Comparison of ENCODE assay signal across 13 cellular contexts in genomic region chr1:205920159-205920558, GRCh38. TPM values are rescaled to one million over a fixed set of nuclear protein-coding genes. Genes with fewer than 3 reads are reported as not detected.
A peak's percentile ranks its signal among the peaks of the same experiment; 100 is the strongest.
DNase-seq lines count a peak whose midpoint lies in the region; ATAC-seq, FAIRE-seq and TF ChIP-seq lines count a peak whose summit lies in the region.
"Had no signal": no experiment of that assay in that cellular context is flagged by ENCODE, and none has a peak within 500 bp of the region (broad histone marks: within the 10 kb centered on the region; RNA-seq: fewer than 3 reads in every experiment).

No MANE protein-coding gene starts in this region.

- DNase-seq in COLO668 (lab: John Stamatoyannopoulos, UW; ENCODE audit: unreplicated experiment) (peak; percentile 38), NCI-H2107 (lab: John Stamatoyannopoulos, UW) (peak; percentile 76), endothelial cell of umbilical vein (ENCODE audit: low read depth, low spot score) (peak; percentile 12), nephron progenitor cell (no peak), endodermal cell (no peak), immature natural killer cell (no peak)
- no peak for DNase-seq in activated CD4-positive, alpha-beta T cell treated with anti-CD3 and anti-CD28 coated beads, Interleukin-2, amount 50 U/mL, for 4 hours
- DNase-seq: activated CD4-positive, alpha-beta memory T cell treated with anti-CD3 and anti-CD28 coated beads for 36 hours; BE2C; NCI-H1436 treated with DMSO at 0.1 percent for 48 hours had no signal

- dilution Hi-C loops in endothelial cell of umbilical vein (cut with MboI; ENCODE audit: extremely low pct_ligation_motif_present, low sequenced_read_pairs), result no loop called here

- no peaks in the 10 kb centered on the region for H4K20me1 ChIP-seq in endothelial cell of umbilical vein (replicated peaks; ENCODE audit: control insufficient read depth, extremely low read depth, insufficient read depth, low read length)

- H3K4me2 ChIP-seq in endothelial cell of umbilical vein (ENCODE audit: insufficient read depth, low read length), result no peak overlapping the region

- CTCF ChIA-PET in endothelial cell of umbilical vein (lab: Charles Lee), result interaction anchor here (0.8 to 27.5 kb wide), 7 partner anchors 27 to 261 kb away, joined by 3 to 1606 read pairs (median 47); no protein-coding TSS in a partner anchor

- no peak for TF ChIP-seq POLR2A in endothelial cell of umbilical vein (IDR thresholded peaks at IDR 0.05; ENCODE audit: low read depth, low read length)

- ATAC-seq in GM19324 (IDR thresholded peaks at IDR 0.05; ENCODE audit: low FRiP score, unreplicated experiment), result no peak

- no peak for TF ChIP-seq CTCF in endothelial cell of umbilical vein (IDR thresholded peaks at IDR 0.05; ENCODE audit: extremely low read depth in 1 of 2, insufficient read depth in 1 of 2, low read depth in 1 of 2, low read length in 2 of 2)
- TF ChIP-seq CTCF in nephron progenitor cell (IDR thresholded peaks at IDR 0.05), result no peak
- no peak for TF ChIP-seq CTCF in endodermal cell (conservative IDR thresholded peaks at IDR 0.05)

- no peak overlapping the region for H3K9ac ChIP-seq in endothelial cell of umbilical vein (replicated peaks; ENCODE audit: extremely low read depth, insufficient read depth, low read length)
- H3K9ac ChIP-seq in endodermal cell (ENCODE audit: extremely low read depth, low read length, poor library complexity, severe bottlenecking), result no peak overlapping the region

- H3K27me3 ChIP-seq in endothelial cell of umbilical vein (ENCODE audit: control insufficient read depth in 2 of 2, insufficient read depth in 2 of 2, low read length in 2 of 2), result no peaks in the 10 kb centered on the region
- H3K27me3 ChIP-seq in endodermal cell (ENCODE audit: control insufficient read depth, insufficient read depth, low read length, poor library complexity, severe bottlenecking), result no peaks in the 10 kb centered on the region
- H3K27me3 ChIP-seq: BE2C had no signal

- H3K27ac Mint-ChIP-seq in nephron progenitor cell, result peak overlapping the region; percentile 33
- no peak overlapping the region for H3K27ac Mint-ChIP-seq in endodermal cell
- no peak overlapping the region for H3K27ac Mint-ChIP-seq in immature natural killer cell
- H3K27ac Mint-ChIP-seq: activated CD4-positive, alpha-beta memory T cell treated with anti-CD3 and anti-CD28 coated beads for 36 hours had no signal

- 67 to 93% methylated on average over 1 to 7 of the region's 7 CpGs for WGBS in endodermal cell (ENCODE audit: insufficient coverage in 1 of 2, insufficient read length in 1 of 2), 2 experiments

- H3K9me3 ChIP-seq in endothelial cell of umbilical vein (replicated peaks; ENCODE audit: control insufficient read depth, insufficient read depth, low read length), result no peaks in the 10 kb centered on the region
- H3K9me3 ChIP-seq in endodermal cell (ENCODE audit: control insufficient read depth, low read length), result no peaks in the 10 kb centered on the region
- H3K9me3 ChIP-seq: BE2C had no signal

- H3K4me3 ChIP-seq in endothelial cell of umbilical vein (replicated peaks in 1 of 3; ENCODE audit: insufficient read depth in 1 of 3, low read depth in 1 of 3, low read length in 3 of 3) (no peak overlapping the region), endodermal cell (ENCODE audit: low read length) (no peak overlapping the region)

- H3K9me3 Mint-ChIP-seq in nephron progenitor cell (no peaks in the 10 kb centered on the region), endodermal cell (no peaks in the 10 kb centered on the region), immature natural killer cell (no peaks in the 10 kb centered on the region)
- H3K9me3 Mint-ChIP-seq: activated CD4-positive, alpha-beta memory T cell treated with anti-CD3 and anti-CD28 coated beads for 36 hours had no signal

- H2AFZ ChIP-seq in endothelial cell of umbilical vein (ENCODE audit: low read depth, low read length), result no peak overlapping the region

- POLR2A ChIA-PET in endothelial cell of umbilical vein (lab: Charles Lee), result interaction anchor here (1.4 kb wide), 1 partner anchor 57 kb away, joined by 4 read pairs; no protein-coding TSS in a partner anchor

- H3K27ac ChIP-seq in endothelial cell of umbilical vein (ENCODE audit: insufficient read depth, low read depth, low read length) (no peak overlapping the region), endodermal cell (ENCODE audit: low read depth, low read length) (no peak overlapping the region)

- H3K4me1 ChIP-seq in endothelial cell of umbilical vein (ENCODE audit: control insufficient read depth, extremely low read depth, insufficient read depth, low read length) (no peaks in the 10 kb centered on the region), endodermal cell (ENCODE audit: control insufficient read depth, insufficient read depth, low read length) (peaks cover 7% of the 10 kb centered on the region)
- H3K4me1 ChIP-seq: BE2C had no signal

- no peaks in the 10 kb centered on the region for H3K9me1 ChIP-seq in endothelial cell of umbilical vein (replicated peaks; ENCODE audit: control insufficient read depth, extremely low read depth, insufficient read depth, low read length)

- H3K27me3 Mint-ChIP-seq in nephron progenitor cell (ENCODE audit: low read depth, poor library complexity), result peaks cover 14% of the 10 kb centered on the region
- H3K27me3 Mint-ChIP-seq in endodermal cell (ENCODE audit: insufficient read depth), result no peaks in the 10 kb centered on the region
- H3K27me3 Mint-ChIP-seq in immature natural killer cell (ENCODE audit: low read depth in 3 of 3), result peaks cover 2 to 4% (median 4%) of the 10 kb centered on the region in 3 donors
- H3K27me3 Mint-ChIP-seq: activated CD4-positive, alpha-beta memory T cell treated with anti-CD3 and anti-CD28 coated beads for 36 hours had no signal

- FAIRE-seq in endothelial cell of umbilical vein (lab: Jason Lieb, UNC), result no peak
- FAIRE-seq: GM12891 had no signal

- H3K36me3 Mint-ChIP-seq in nephron progenitor cell (ENCODE audit: low read depth) (no peaks in the 10 kb centered on the region), endodermal cell (ENCODE audit: low read depth) (no peaks in the 10 kb centered on the region), immature natural killer cell (no peaks in the 10 kb centered on the region)
- H3K36me3 Mint-ChIP-seq: activated CD4-positive, alpha-beta memory T cell treated with anti-CD3 and anti-CD28 coated beads for 36 hours had no signal

- H3K79me2 ChIP-seq in endothelial cell of umbilical vein (ENCODE audit: control insufficient read depth, insufficient read depth, low read length), result no peaks in the 10 kb centered on the region

- H3K4me1 Mint-ChIP-seq in nephron progenitor cell, result peaks cover 42% of the 10 kb centered on the region
- H3K4me1 Mint-ChIP-seq in endodermal cell, result peaks cover 26% of the 10 kb centered on the region
- H3K4me1 Mint-ChIP-seq in immature natural killer cell, result peaks cover 0 to 2% of the 10 kb centered on the region in 2 donors

- no peak overlapping the region for H3K4me3 Mint-ChIP-seq in nephron progenitor cell
- H3K4me3 Mint-ChIP-seq in endodermal cell, result no peak overlapping the region
- no peak overlapping the region for H3K4me3 Mint-ChIP-seq in immature natural killer cell
- H3K4me3 Mint-ChIP-seq: activated CD4-positive, alpha-beta memory T cell treated with anti-CD3 and anti-CD28 coated beads for 36 hours had no signal

- no TSS peak for BruUV-seq in endothelial cell of umbilical vein (replicated peaks; lab: Mats Ljungman, UMichigan)

- intact Hi-C loops in endothelial cell of umbilical vein (cut with micrococcal nuclease), result no loop called here

- no peaks in the 10 kb centered on the region for H3K36me3 ChIP-seq in endothelial cell of umbilical vein (ENCODE audit: control insufficient read depth in 2 of 2, extremely low read depth in 1 of 2, insufficient read depth in 2 of 2, low read length in 2 of 2)
- no peaks in the 10 kb centered on the region for H3K36me3 ChIP-seq in endodermal cell (ENCODE audit: control insufficient read depth, insufficient read depth, low read length)
- H3K36me3 ChIP-seq: BE2C had no signal

TF ChIP-seq in endothelial cell of umbilical vein, 7 proteins besides CTCF, POLR2A, EP300 and RAD21:
- TF ChIP-seq, protein P1, sequence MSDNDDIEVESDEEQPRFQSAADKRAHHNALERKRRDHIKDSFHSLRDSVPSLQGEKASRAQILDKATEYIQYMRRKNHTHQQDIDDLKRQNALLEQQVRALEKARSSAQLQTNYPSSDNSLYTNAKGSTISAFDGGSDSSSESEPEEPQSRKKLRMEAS (IDR thresholded peaks at IDR 0.05; ENCODE audit: insufficient read depth, insufficient read length), result no peak
- TF ChIP-seq POLR2AphosphoS5 (IDR thresholded peaks at IDR 0.05; ENCODE audit: insufficient read depth, low read depth, low read length) (no peak), JUN (IDR thresholded peaks at IDR 0.05; ENCODE audit: borderline replicate concordance, insufficient read depth, insufficient read length, low read depth) (no peak), FOS (IDR thresholded peaks at IDR 0.05; ENCODE audit: borderline replicate concordance, insufficient read depth, low read length) (no peak), GATA2 (IDR thresholded peaks at IDR 0.05; ENCODE audit: insufficient read depth, insufficient read length, low read depth, low read length) (no peak), EZH2 (IDR thresholded peaks at IDR 0.05; ENCODE audit: borderline replicate concordance, low read depth, low read length, severe bottlenecking) (no peak), MYC (IDR thresholded peaks at IDR 0.05; ENCODE audit: low read depth, low read length) (no peak)

RNA-seq across cellular contexts. Expression of gene SLC26A9, which starts 23.1 kb away (rescaled TPM):
- total RNA-seq in endothelial cell of umbilical vein (0.12 and 0.20 TPM in 2 replicates), endodermal cell (under 1 TPM; 0.22 TPM)
- polyA plus RNA-seq in endothelial cell of umbilical vein (0.08 and 0.10 TPM in 2 replicates), immature natural killer cell (not detected)
- 0.06 and 0.10 TPM in 2 replicates for polyA plus RNA-seq in endothelial cell of umbilical vein (2011; cell fraction: cytosol; rRNA removed)
- polyA plus RNA-seq in endothelial cell of umbilical vein (2011; cell fraction: nucleus; rRNA removed), result 0.56 and 0.97 TPM in 2 replicates
- 0.14 and 0.28 TPM in 2 replicates for polyA plus RNA-seq in endothelial cell of umbilical vein (2012)
- polyA minus RNA-seq in endothelial cell of umbilical vein, result 1.3 TPM in 1 of 2 replicates, not detected in the other
- not detected for polyA minus RNA-seq in endothelial cell of umbilical vein (2011; cell fraction: cytosol; rRNA and poly(A)+ RNA removed)
- polyA minus RNA-seq in endothelial cell of umbilical vein (2011; cell fraction: nucleus; rRNA and poly(A)+ RNA removed), result not detected in 2 replicates
- polyA plus RNA-seq in endodermal cell (2013, experiment 1 of 2), result 0.18 TPM
- 0.08 TPM for polyA plus RNA-seq in endodermal cell (2013, experiment 2 of 2)
- total RNA-seq: activated CD4-positive, alpha-beta memory T cell treated with anti-CD3 and anti-CD28 coated beads for 36 hours had no signal
- polyA plus RNA-seq: neural cell had no signal

Comparison
In these comparisons a context has a peak if more than half of its experiments do, and no peak if none do; other contexts are left out.
1. DNase-seq: peak in COLO668 (single experiment), NCI-H2107 (single experiment) and endothelial cell of umbilical vein (single experiment); none in nephron progenitor cell (single experiment), activated CD4-positive, alpha-beta T cell treated with anti-CD3 and anti-CD28 coated beads, Interleukin-2, amount 50 U/mL, for 4 hours (0 of 2), endodermal cell (single experiment) and immature natural killer cell (0 of 3).